1 cellular context compared by ENCODE assay signal in genomic region chr9:123725389-123725788, GRCh38.
TF ChIP-seq lines count a peak whose summit lies in the region.

No MANE protein-coding gene starts in this region.

TF ChIP-seq in SK-N-SH treated with all-trans-retinoic acid at 6 μM for 48 hours, 23 proteins besides CTCF, POLR2A, EP300 and RAD21 (continued from another document):
- TF ChIP-seq CREB5 (CRISPR knock-in tag; IDR thresholded peaks at IDR 0.05; ENCODE audit: low read depth) (no peak), ZNF565 (CRISPR knock-in tag; conservative IDR thresholded peaks at IDR 0.05; ENCODE audit: low read depth) (no peak), BACH2 (CRISPR knock-in tag; IDR thresholded peaks at IDR 0.05; ENCODE audit: borderline replicate concordance) (no peak), SNAI2 (CRISPR knock-in tag; IDR thresholded peaks at IDR 0.05) (no peak)
